ENCODE assay signal across 8 cellular contexts in genomic region chr3:27713435-27713880, GRCh38. TPM values are rescaled to one million over a fixed set of nuclear protein-coding genes. Genes with fewer than 3 reads are reported as not detected.
DNase-seq lines count a peak whose midpoint lies in the region; TF ChIP-seq lines count a peak whose summit lies in the region.

No MANE protein-coding gene starts in this region.

- intact Hi-C loops in transverse colon (cut with DNase I; ENCODE audit: low total_unique reads) = loop anchor here (2.0 kb wide), 1 partner anchor 615 kb away; no protein-coding TSS in a partner anchor

- peaks cover 85% of the 10 kb centered on the region for H3K27me3 ChIP-seq in transverse colon

- peaks cover 5% of the 10 kb centered on the region for H3K36me3 Mint-ChIP-seq in activated CD4-positive, alpha-beta T cell treated with anti-CD3 and anti-CD28 coated beads, Interleukin-2, amount 10 ng/mL, durations not matched to agents 7 days and 5 days (ENCODE audit: low read depth)
- no peaks in the 10 kb centered on the region for H3K36me3 Mint-ChIP-seq in mesothelial cell of epicardium

- TF ChIP-seq EP300 in transverse colon (IDR thresholded peaks at IDR 0.05; ENCODE audit: low read depth) = no peak

- DNase-seq in activated CD4-positive, alpha-beta T cell treated with anti-CD3 and anti-CD28 coated beads, Interleukin-2, amount 10 ng/mL, durations not matched to agents 7 days and 5 days = no peak
- DNase-seq in activated CD4-positive, alpha-beta T cell treated with anti-CD3 and anti-CD28 coated beads, Interleukin-2, amount 50 U/mL, for 1 hour = no peak
- DNase-seq in cerebellum (ENCODE audit: low spot score) = peak; percentile 48
- no peak for DNase-seq in mesothelial cell of epicardium (ENCODE audit: low spot score in 2 of 2, unreplicated experiment in 2 of 2)
- DNase-seq in transverse colon = no peak
- no peak for DNase-seq in NOMO-1 (lab: John Stamatoyannopoulos, UW; ENCODE audit: unreplicated experiment in 2 of 2)
- DNase-seq in Ammon's horn (ENCODE audit: low spot score) = no peak
- DNase-seq in NCI-H82 (lab: John Stamatoyannopoulos, UW) = no peak

- H3K4me1 ChIP-seq in transverse colon = peaks cover 16 to 38% (median 29%) of the 10 kb centered on the region in 4 donors

- in situ Hi-C loops in transverse colon (cut with MboI; ENCODE audit: low pct_ligation_motif_present in 1 of 4, low pct_unique_long_range_greater_than_20kb in 1 of 4, low sequenced_read_pairs in 3 of 4) = loop anchor here (5.0 to 25.0 kb wide), 3 partner anchors 599 to 621 kb away; no protein-coding TSS in a partner anchor

- peaks cover 29% of the 10 kb centered on the region for H3K4me1 Mint-ChIP-seq in activated CD4-positive, alpha-beta T cell treated with anti-CD3 and anti-CD28 coated beads, Interleukin-2, amount 10 ng/mL, durations not matched to agents 7 days and 5 days
- H3K4me1 Mint-ChIP-seq in mesothelial cell of epicardium = peaks cover 30% of the 10 kb centered on the region

- WGBS in transverse colon (ENCODE audit: low coverage in 1 of 2), 2 donors = 0 to 2% methylated on average over 5 to 19 of the region's 19 CpGs

- no peaks in the 10 kb centered on the region for H3K9me3 Mint-ChIP-seq in activated CD4-positive, alpha-beta T cell treated with anti-CD3 and anti-CD28 coated beads, Interleukin-2, amount 10 ng/mL, durations not matched to agents 7 days and 5 days
- H3K9me3 Mint-ChIP-seq in mesothelial cell of epicardium = no peaks in the 10 kb centered on the region

- no peaks in the 10 kb centered on the region for H3K9me3 ChIP-seq in transverse colon

- no peaks in the 10 kb centered on the region for H3K36me3 ChIP-seq in transverse colon

- TF ChIP-seq POLR2A in transverse colon (IDR thresholded peaks at IDR 0.05) = no peak

- CTCF ChIA-PET in activated CD4-positive, alpha-beta T cell treated with anti-CD3 and anti-CD28 coated beads, Interleukin-2, amount 10 ng/mL, durations not matched to agents 7 days and 5 days (lab: Charles Lee) = interaction anchor here (1.0 to 3.3 kb wide), 6 partner anchors 8 to 614 kb away, joined by 3 to 36 read pairs (median 13); partner anchors contain the start of gene EOMES

- peaks cover 76% of the 10 kb centered on the region for H3K27me3 Mint-ChIP-seq in activated CD4-positive, alpha-beta T cell treated with anti-CD3 and anti-CD28 coated beads, Interleukin-2, amount 10 ng/mL, durations not matched to agents 7 days and 5 days
- peaks cover 91% of the 10 kb centered on the region for H3K27me3 Mint-ChIP-seq in mesothelial cell of epicardium (ENCODE audit: low read depth)

- TF ChIP-seq CTCF in mesothelial cell of epicardium (IDR thresholded peaks at IDR 0.05; ENCODE audit: unreplicated experiment) = no peak
- no peak for TF ChIP-seq CTCF in transverse colon (IDR thresholded peaks at IDR 0.05)

- H3K27ac ChIP-seq in transverse colon = no peak overlapping the region

- no peak overlapping the region for H3K27ac Mint-ChIP-seq in activated CD4-positive, alpha-beta T cell treated with anti-CD3 and anti-CD28 coated beads, Interleukin-2, amount 10 ng/mL, durations not matched to agents 7 days and 5 days
- H3K27ac Mint-ChIP-seq in mesothelial cell of epicardium = no peak overlapping the region

- H3K4me3 ChIP-seq in transverse colon = peak overlapping the region; percentile 17 to 70 (median 34)

- peak overlapping the region; percentile 84 for H3K4me3 Mint-ChIP-seq in activated CD4-positive, alpha-beta T cell treated with anti-CD3 and anti-CD28 coated beads, Interleukin-2, amount 10 ng/mL, durations not matched to agents 7 days and 5 days
- H3K4me3 Mint-ChIP-seq in mesothelial cell of epicardium = peak overlapping the region; percentile 86

- POLR2A ChIA-PET in activated CD4-positive, alpha-beta T cell treated with anti-CD3 and anti-CD28 coated beads, Interleukin-2, amount 10 ng/mL, durations not matched to agents 7 days and 5 days (lab: Charles Lee) = no interaction called here

RNA-seq across cellular contexts. Expression of gene EOMES, which starts 8.7 kb away (rescaled TPM):
- under 1 TPM; 0.50 to 0.52 TPM for total RNA-seq in activated CD4-positive, alpha-beta T cell treated with anti-CD3 and anti-CD28 coated beads, Interleukin-2, amount 10 ng/mL, durations not matched to agents 7 days and 5 days
- total RNA-seq in cerebellum (55.9 TPM), mesothelial cell of epicardium (not detected in 3 replicates), transverse colon (under 1 TPM in 3 of 4 donors, not detected in 1; 0.27 to 0.37 (median 0.32) TPM)

Comparison
In these comparisons a context has a peak if more than half of its experiments do, and no peak if none do; other contexts are left out.
1. RNA of gene EOMES, which starts 8.7 kb away (total RNA-seq): 55.9 TPM in cerebellum (single experiment); 0.50 to 0.52 TPM in activated CD4-positive, alpha-beta T cell treated with anti-CD3 and anti-CD28 coated beads, Interleukin-2, amount 10 ng/mL, durations not matched to agents 7 days and 5 days, 0.27 to 0.37 TPM in transverse colon and not detected in mesothelial cell of epicardium; every median in the first group is over 10 times any median in the second.